In the genomic region with DNA sequence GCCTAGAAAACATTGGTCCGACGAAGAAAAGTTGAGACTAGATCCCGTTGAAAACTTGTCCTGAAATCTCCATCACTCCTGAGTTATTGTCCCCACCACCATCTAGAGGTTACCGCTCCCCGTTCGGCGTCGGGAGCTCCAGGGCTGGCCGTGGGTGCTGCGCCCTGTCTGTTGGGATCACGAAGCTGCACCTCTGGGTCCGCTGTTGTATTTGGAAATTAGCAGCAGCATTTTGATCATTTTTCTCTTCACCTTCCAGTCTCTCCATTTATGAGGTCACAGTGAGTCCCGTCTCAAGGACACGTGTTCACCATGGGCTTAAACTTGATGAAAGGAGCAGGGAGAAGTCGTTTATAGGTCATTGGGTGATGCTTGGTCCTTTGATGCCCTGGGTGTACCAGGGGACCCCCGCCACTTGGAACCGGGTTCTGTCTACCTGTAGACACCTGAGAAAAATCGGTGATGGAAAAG, we compare ENCODE assay signal across 8 cellular contexts. TPM values are rescaled to one million over a fixed set of nuclear protein-coding genes. Genes with fewer than 3 reads are reported as not detected.
DNase-seq lines count a peak whose midpoint lies in the region; ATAC-seq and TF ChIP-seq lines count a peak whose summit lies in the region.

No MANE protein-coding gene starts in this region.

- TF ChIP-seq CTCF in GM12875 (IDR thresholded peaks at IDR 0.05; ENCODE audit: borderline replicate concordance, insufficient read depth, low read depth, low read length) (no peak), fibroblast of lung (conservative IDR thresholded peaks at IDR 0.05 in 1 of 2, IDR thresholded peaks at IDR 0.05 in 1 of 2; ENCODE audit: low read depth in 1 of 2, low read length in 2 of 2) (no peak)

- H3K4me1 ChIP-seq in SJCRH30 = peaks cover 11% of the 10 kb centered on the region
- H3K4me1 ChIP-seq in fibroblast of lung (ENCODE audit: control insufficient read depth, extremely low read depth, insufficient read depth, low read length) = peaks cover 20% of the 10 kb centered on the region
- H3K4me1 ChIP-seq in rectal smooth muscle tissue (ENCODE audit: control insufficient read depth, insufficient read depth, low read length) = peaks cover 16% of the 10 kb centered on the region

- ATAC-seq in HG03442 (IDR thresholded peaks at IDR 0.05; ENCODE audit: unreplicated experiment) (no peak), HG03097 (IDR thresholded peaks at IDR 0.05; ENCODE audit: low FRiP score, unreplicated experiment) (no peak)

- H3K9me3 ChIP-seq in SJCRH30 (replicated peaks) = no peaks in the 10 kb centered on the region
- H3K9me3 ChIP-seq in fibroblast of lung (ENCODE audit: control insufficient read depth, insufficient read depth, low read depth, low read length) = no peaks in the 10 kb centered on the region

- H3K79me2 ChIP-seq in fibroblast of lung (ENCODE audit: control insufficient read depth, insufficient read depth, low read length) = peaks cover 43% of the 10 kb centered on the region

- peak overlapping the region; percentile 66 for H3K4me3 ChIP-seq in GM12875 (ENCODE audit: low read depth, low read length)
- H3K4me3 ChIP-seq in SJCRH30 = peak overlapping the region; percentile 89
- peak overlapping the region; percentile 59 to 97 (median 88) for H3K4me3 ChIP-seq in fibroblast of lung (replicated peaks in 1 of 4; ENCODE audit: control extremely low read depth in 1 of 4, insufficient read depth in 1 of 4, low read depth in 3 of 4, low read length in 4 of 4)
- peak overlapping the region; percentile 75 for H3K4me3 ChIP-seq in rectal smooth muscle tissue (ENCODE audit: low read length)

- H3K27ac ChIP-seq in SJCRH30 (peak overlapping the region; percentile 87; the same call in 1 of the 2 replicates), fibroblast of lung (ENCODE audit: insufficient read depth, low read length) (peak overlapping the region; percentile 67), rectal smooth muscle tissue (ENCODE audit: low read depth, low read length) (peak overlapping the region; percentile 77)

- peaks cover 1% of the 10 kb centered on the region for H4K20me1 ChIP-seq in fibroblast of lung (ENCODE audit: control insufficient read depth, extremely low read depth, insufficient read depth, low read length)

- H3K9ac ChIP-seq in fibroblast of lung (ENCODE audit: insufficient read depth, low read length) (peak overlapping the region; percentile 80), rectal smooth muscle tissue (ENCODE audit: low read length) (peak overlapping the region; percentile 2)

- no peak overlapping the region for H2AFZ ChIP-seq in fibroblast of lung (ENCODE audit: low read length)

- H3K27me3 ChIP-seq in SJCRH30 (no peaks in the 10 kb centered on the region), fibroblast of lung (ENCODE audit: control insufficient read depth, insufficient read depth, low read length) (no peaks in the 10 kb centered on the region), rectal smooth muscle tissue (ENCODE audit: control insufficient read depth, insufficient read depth, low read length) (no peaks in the 10 kb centered on the region)

- no peak for DNase-seq in SJCRH30
- DNase-seq in fibroblast of lung (ENCODE audit: low read depth in 2 of 2) = no peak
- DNase-seq in G401 (ENCODE audit: low spot score) = no peak
- no peak for DNase-seq in H4 (ENCODE audit: low spot score)

- peak overlapping the region; percentile 94 for H3K4me2 ChIP-seq in fibroblast of lung (ENCODE audit: extremely low read depth, insufficient read depth, low read length)

- in situ Hi-C loops in G401 (cut with HindIII; ENCODE audit: low sequenced_read_pairs) = loop anchor here (25.0 kb wide), 1 partner anchor 773 kb away; a partner anchor contains a TSS

- H3K36me3 ChIP-seq in SJCRH30 (peaks cover 17% of the 10 kb centered on the region), fibroblast of lung (ENCODE audit: control insufficient read depth, insufficient read depth, low read length) (peaks cover 11% of the 10 kb centered on the region), rectal smooth muscle tissue (ENCODE audit: control insufficient read depth, insufficient read depth, low read length) (no peaks in the 10 kb centered on the region)

RNA-seq across cellular contexts. Expression of a gene that starts 0.6 kb away (rescaled TPM):
- total RNA-seq in SJCRH30 (2014; rRNA removed; shearing (Covaris generic)) = 85.4 and 101 TPM in 2 replicates
- 55.3 and 60.1 TPM in 2 replicates for total RNA-seq in fibroblast of lung
- polyA plus RNA-seq in fibroblast of lung = 132 and 133 TPM in 2 replicates
- polyA plus RNA-seq in fibroblast of lung (2012) = 129 and 154 TPM in 2 replicates
- polyA minus RNA-seq in fibroblast of lung (ENCODE audit: low replicate concordance) = 2.9 and 4.3 TPM in 2 replicates
- 112 and 162 TPM in 2 replicates for total RNA-seq in G401 (2014; rRNA removed; shearing (Covaris generic))
- total RNA-seq in H4 (2014; rRNA removed; shearing (Covaris generic)) = 135 and 150 TPM in 2 replicates

RNA-seq across cellular contexts. Expression of a gene that starts 5.4 kb away (rescaled TPM):
- 32.9 and 33.6 TPM in 2 replicates for total RNA-seq in SJCRH30 (2014; rRNA removed; shearing (Covaris generic))
- total RNA-seq in fibroblast of lung = 29.9 and 35.7 TPM in 2 replicates
- polyA plus RNA-seq in fibroblast of lung = 14.7 and 19.9 TPM in 2 replicates
- 20.8 and 25.5 TPM in 2 replicates for polyA plus RNA-seq in fibroblast of lung (2012)
- 32.0 and 44.4 TPM in 2 replicates for polyA minus RNA-seq in fibroblast of lung (ENCODE audit: low replicate concordance)
- 48.4 and 52.6 TPM in 2 replicates for total RNA-seq in G401 (2014; rRNA removed; shearing (Covaris generic))
- total RNA-seq in H4 (2014; rRNA removed; shearing (Covaris generic)) = 9.0 and 10.6 TPM in 2 replicates
